In the genomic region with DNA sequence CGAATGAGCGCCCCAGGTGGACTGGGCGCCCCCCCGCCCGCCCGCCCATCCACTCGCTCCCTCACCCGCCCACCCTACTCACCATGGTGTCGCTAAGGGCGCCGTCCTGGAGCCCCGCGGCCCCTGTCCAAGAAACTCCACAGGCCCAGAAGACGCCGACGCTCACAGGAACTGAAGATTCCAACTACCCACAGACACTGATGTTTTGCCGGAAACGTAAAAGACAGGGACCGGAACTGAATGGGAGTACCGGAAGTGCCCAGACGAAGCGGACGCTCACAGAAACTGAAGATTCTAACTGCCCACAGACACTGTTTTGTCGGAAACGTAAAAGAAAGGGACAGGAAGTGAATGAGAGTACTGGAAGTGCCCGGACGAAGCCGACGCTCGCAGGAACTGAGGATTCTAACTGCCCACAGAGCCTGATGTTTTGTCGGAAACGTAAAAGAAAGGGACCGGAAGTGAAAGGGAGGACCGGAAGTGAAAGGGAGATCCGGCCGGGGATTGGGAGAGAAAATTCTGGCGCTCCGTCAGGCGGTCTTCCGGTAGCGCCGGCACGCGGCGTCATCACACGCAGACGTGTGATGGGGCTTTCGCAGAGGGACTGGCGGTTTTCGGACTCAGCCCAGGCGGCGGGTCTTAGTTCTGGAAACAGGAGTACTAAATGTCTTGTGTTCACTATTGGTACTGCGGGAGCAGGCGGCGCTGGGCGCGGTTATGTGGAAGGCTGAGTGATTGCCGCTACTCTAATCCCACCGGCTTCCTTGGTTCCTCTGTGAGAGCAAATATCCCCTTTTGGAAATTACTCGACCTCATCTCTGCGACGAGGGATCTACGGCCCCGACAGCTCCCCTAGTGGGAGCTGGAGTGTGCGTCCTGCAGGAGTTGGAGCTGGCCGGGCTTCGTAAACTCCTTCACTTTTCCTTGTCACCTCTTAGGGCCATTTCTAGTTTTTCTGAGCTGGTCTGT, we compare ENCODE assay signal across 8 cellular contexts. TPM values are rescaled to one million over a fixed set of nuclear protein-coding genes. Genes with fewer than 3 reads are reported as not detected.
DNase-seq lines count a peak whose midpoint lies in the region; ATAC-seq and TF ChIP-seq lines count a peak whose summit lies in the region.

A gene (minus strand): TSS at position 173 of the 969 bp plus-strand sequence. CDS start 88 bp downstream, at position 85.

- peak within 1 kb of the TSS; percentile 95 for H3K4me3 Mint-ChIP-seq in CD8-positive, alpha-beta T cell

- no peaks in the 10 kb centered on the region for H3K9me3 Mint-ChIP-seq in CD8-positive, alpha-beta T cell

- no peaks in the 10 kb centered on the region for H3K27me3 ChIP-seq in CD8-positive, alpha-beta T cell (ENCODE audit: insufficient read depth, low read length)
- H3K27me3 ChIP-seq in dorsolateral prefrontal cortex, result no peaks in the 10 kb centered on the region

- no peaks in the 10 kb centered on the region for H3K27me3 Mint-ChIP-seq in CD8-positive, alpha-beta T cell (ENCODE audit: low read depth)

- peak within 1 kb of the TSS; percentile 96 for H3K27ac Mint-ChIP-seq in CD8-positive, alpha-beta T cell

- H3K36me3 ChIP-seq in CD8-positive, alpha-beta T cell (ENCODE audit: insufficient read depth, low read length), result peaks cover 7% of the 10 kb centered on the region

- peak; percentile 70 for TF ChIP-seq CTCF in CD8-positive, alpha-beta T cell (IDR thresholded peaks at IDR 0.05)
- TF ChIP-seq CTCF in dorsolateral prefrontal cortex (IDR thresholded peaks at IDR 0.05 in 54 of 56, conservative IDR thresholded peaks at IDR 0.05 in 2 of 56; ENCODE audit: low read depth in 1 of 56, partially characterized antibody in 56 of 56) (peak in 52 of 56 donors; percentile 26 to 76 (median 54)), lower leg skin (IDR thresholded peaks at IDR 0.05) (peak in 1 of 3 donors; percentile 17)

- WGBS in lower leg skin, 2 donors, result 0% methylated on average over 56 to 67 of the region's 67 CpGs

- intact Hi-C loops in CD8-positive, alpha-beta T cell (cut with DNase I, micrococcal nuclease), result loop anchor here (1.0 kb wide), 11 partner anchors 22 to 544 kb away; a partner anchor contains a TSS
- intact Hi-C loops in dorsolateral prefrontal cortex (cut with DNase I), result loop anchor here (1.0 kb wide), 3 partner anchors 18 to 88 kb away; a partner anchor contains a TSS
- intact Hi-C loops in lower leg skin (cut with DNase I; ENCODE audit: low total_unique reads), result no loop called here

- H3K9me3 ChIP-seq in CD8-positive, alpha-beta T cell (ENCODE audit: low read length), result no peaks in the 10 kb centered on the region

- POLR2A ChIA-PET in CD8-positive, alpha-beta T cell (lab: Charles Lee), result interaction anchor here (0.7 to 3.5 kb wide), 14 partner anchors 17 to 190 kb away, joined by 3 to 31 read pairs (median 4); a partner anchor contains a TSS

- TF ChIP-seq POLR2A in lower leg skin (IDR thresholded peaks at IDR 0.05), result peak in 1 of 2 donors; percentile 36

- peaks cover 43% of the 10 kb centered on the region for H3K4me1 Mint-ChIP-seq in CD8-positive, alpha-beta T cell (ENCODE audit: low read depth)

- H3K4me1 ChIP-seq in CD8-positive, alpha-beta T cell (ENCODE audit: insufficient read depth, low read length), result peaks cover 18% of the 10 kb centered on the region

- peak within 1 kb of the TSS; percentile 94 for H3K4me3 ChIP-seq in CD8-positive, alpha-beta T cell (ENCODE audit: low read depth, low read length)
- H3K4me3 ChIP-seq in dorsolateral prefrontal cortex (peak within 1 kb of the TSS; percentile 57 to 99 (median 90)), lower leg skin (ENCODE audit: low read depth, poor library complexity, severe bottlenecking) (peak within 1 kb of the TSS; percentile 56)

- peaks cover 45% of the 10 kb centered on the region for H3K36me3 Mint-ChIP-seq in CD8-positive, alpha-beta T cell

- CTCF ChIA-PET in CD8-positive, alpha-beta T cell (lab: Charles Lee), result interaction anchor here (0.6 to 2.6 kb wide), 17 partner anchors 9 to 191 kb away, joined by 3 to 14 read pairs (median 3); a partner anchor contains a TSS

- ATAC-seq in CD8-positive, alpha-beta T cell, result peak; percentile 80
- ATAC-seq in GM19438 (IDR thresholded peaks at IDR 0.05; ENCODE audit: low read depth, unreplicated experiment), result peak; percentile 75
- ATAC-seq in HG03575 (IDR thresholded peaks at IDR 0.05; ENCODE audit: extremely low read depth, insufficient number of reproducible peaks, low FRiP score, unreplicated experiment), result peak; percentile 41

- peak; percentile 71 to 92 (median 84) for DNase-seq in CD8-positive, alpha-beta T cell
- DNase-seq in NCI-H82 (lab: John Stamatoyannopoulos, UW) (peak; percentile 98), dorsolateral prefrontal cortex (peak; percentile 65 to 90 (median 88)), lower leg skin (ENCODE audit: low spot score in 2 of 2) (peak; percentile 89 to 96)
- peak; percentile 80 to 87 for DNase-seq in activated CD4-positive, alpha-beta T cell treated with anti-CD3 and anti-CD28 coated beads, Interleukin-2, amount 50 U/mL, for 48 hours
- peak; percentile 71 to 81 for DNase-seq in stimulated activated CD4-positive, alpha-beta T cell treated with anti-CD3 and anti-CD28 coated beads, Interleukin-4, amount 100 ng/mL, for 48 hours (ENCODE audit: low read depth in 2 of 2)

- H3K27ac ChIP-seq in CD8-positive, alpha-beta T cell (ENCODE audit: low read depth, low read length), result peak within 1 kb of the TSS; percentile 92
- peak within 1 kb of the TSS; percentile 76 to 99 (median 97) for H3K27ac ChIP-seq in dorsolateral prefrontal cortex

RNA-seq across cellular contexts. Expression of the gene that starts here (rescaled TPM):
- total RNA-seq in CD8-positive, alpha-beta T cell, result 10 to 100 TPM; 35.2 to 38.7 TPM
- total RNA-seq in dorsolateral prefrontal cortex (10 to 100 TPM in 119 of 120 experiments, 1 to 10 TPM in 1; 9.5 to 31.1 (median 20.5) TPM), lower leg skin (10 to 100 TPM; 15.5 to 22.8 (median 18.1) TPM)

Comparison
In these comparisons a context has a peak if more than half of its experiments do, and no peak if none do; other contexts are left out.
1. Peak in every context shown above with its lines: DNase-seq, ATAC-seq, H3K4me3 ChIP-seq and H3K27ac ChIP-seq.